1 cellular context compared by ENCODE assay signal in the genomic region with DNA sequence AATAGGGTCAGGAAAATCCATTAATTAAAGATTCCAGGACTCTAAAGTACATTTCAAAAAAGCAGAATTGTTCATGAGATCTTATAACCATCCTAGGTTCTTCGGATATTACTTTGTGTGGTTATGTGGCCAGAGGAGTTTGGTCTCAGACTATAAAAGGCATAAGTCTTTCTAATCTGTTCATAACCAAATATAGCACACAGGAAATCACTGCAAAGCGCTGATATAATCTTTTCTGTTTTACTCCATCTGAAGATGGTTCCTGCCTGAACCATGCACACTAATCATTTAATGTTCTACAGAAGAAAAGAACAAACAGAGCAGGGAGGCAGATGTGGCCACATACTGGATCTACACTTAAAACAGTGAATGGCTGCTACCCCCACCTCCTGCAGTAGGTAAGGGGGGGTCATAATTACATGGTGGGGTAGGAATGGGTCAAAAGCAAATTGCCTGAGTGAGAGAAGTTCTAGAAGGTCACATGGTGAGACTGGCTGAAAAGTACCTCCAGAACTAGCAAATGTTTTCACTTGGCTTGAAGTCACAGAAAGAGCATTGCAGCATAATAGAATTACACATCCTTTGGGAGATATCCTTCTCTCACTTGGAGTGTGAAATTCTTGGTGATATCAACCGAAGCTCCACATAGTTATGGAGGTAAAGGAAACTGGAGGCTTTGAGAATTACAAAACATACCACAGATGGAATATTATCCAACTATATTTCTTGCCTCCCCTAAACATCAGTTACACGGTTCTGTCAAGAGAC.
TF ChIP-seq lines count a peak whose summit lies in the region.

No MANE protein-coding gene starts in this region.

TF ChIP-seq in GM12878, 131 proteins besides CTCF, POLR2A, EP300 and RAD21 (continued from another document):
- TF ChIP-seq, protein P1, sequence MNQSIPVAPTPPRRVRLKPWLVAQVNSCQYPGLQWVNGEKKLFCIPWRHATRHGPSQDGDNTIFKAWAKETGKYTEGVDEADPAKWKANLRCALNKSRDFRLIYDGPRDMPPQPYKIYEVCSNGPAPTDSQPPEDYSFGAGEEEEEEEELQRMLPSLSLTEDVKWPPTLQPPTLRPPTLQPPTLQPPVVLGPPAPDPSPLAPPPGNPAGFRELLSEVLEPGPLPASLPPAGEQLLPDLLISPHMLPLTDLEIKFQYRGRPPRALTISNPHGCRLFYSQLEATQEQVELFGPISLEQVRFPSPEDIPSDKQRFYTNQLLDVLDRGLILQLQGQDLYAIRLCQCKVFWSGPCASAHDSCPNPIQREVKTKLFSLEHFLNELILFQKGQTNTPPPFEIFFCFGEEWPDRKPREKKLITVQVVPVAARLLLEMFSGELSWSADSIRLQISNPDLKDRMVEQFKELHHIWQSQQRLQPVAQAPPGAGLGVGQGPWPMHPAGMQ (IDR thresholded peaks at IDR 0.05; ENCODE audit: borderline replicate concordance): no peak
- TF ChIP-seq ZNF384 (IDR thresholded peaks at IDR 0.05; ENCODE audit: borderline replicate concordance, low read depth, low read length) (no peak), SPI1 (IDR thresholded peaks at IDR 0.05; ENCODE audit: borderline replicate concordance, insufficient read depth, low read depth, low read length) (no peak; the same call in 1 of the 2 replicates), TCF12 (IDR thresholded peaks at IDR 0.05; ENCODE audit: low read depth, low read length) (no peak), RFX5 (IDR thresholded peaks at IDR 0.05; ENCODE audit: low read depth, low read length) (no peak), YBX1 (IDR thresholded peaks at IDR 0.05) (no peak), SMARCA5 (IDR thresholded peaks at IDR 0.05) (no peak), NR2F1 (conservative IDR thresholded peaks at IDR 0.05) (no peak), RB1 (IDR thresholded peaks at IDR 0.05; ENCODE audit: borderline replicate concordance) (no peak), MYC (IDR thresholded peaks at IDR 0.05; ENCODE audit: insufficient read depth, insufficient read length, insufficient replicate concordance, low read length, severe bottlenecking) (no peak), TARDBP (IDR thresholded peaks at IDR 0.05; ENCODE audit: borderline replicate concordance) (no peak), FOXK2 (IDR thresholded peaks at IDR 0.05) (no peak), JUNB (IDR thresholded peaks at IDR 0.05) (peak; percentile 82), ZNF217 (IDR thresholded peaks at IDR 0.05) (no peak), MEF2A (IDR thresholded peaks at IDR 0.05; ENCODE audit: insufficient read depth, low read depth, low read length) (peak; percentile 95), POLR2AphosphoS5 (IDR thresholded peaks at IDR 0.05; ENCODE audit: low read length) (no peak), BACH1 (IDR thresholded peaks at IDR 0.05; ENCODE audit: borderline replicate concordance) (no peak), NRF1 (conservative IDR thresholded peaks at IDR 0.05; ENCODE audit: low read depth, low read length) (no peak), ESRRA (IDR thresholded peaks at IDR 0.05; ENCODE audit: low read length) (no peak), IKZF1 (conservative IDR thresholded peaks at IDR 0.05) (no peak), SRF (IDR thresholded peaks at IDR 0.05; ENCODE audit: low read depth in 2 of 2, low read length in 2 of 2) (peak in 1 of 2 experiments; percentile 92; a peak in 2 of 4 replicates), LARP7 (IDR thresholded peaks at IDR 0.05) (no peak), SMAD1 (IDR thresholded peaks at IDR 0.05; ENCODE audit: low read depth, partially characterized antibody) (no peak), KAT2A (conservative IDR thresholded peaks at IDR 0.05; ENCODE audit: control insufficient read depth, low read depth, low read length) (no peak)
- TF ChIP-seq, protein P2, sequence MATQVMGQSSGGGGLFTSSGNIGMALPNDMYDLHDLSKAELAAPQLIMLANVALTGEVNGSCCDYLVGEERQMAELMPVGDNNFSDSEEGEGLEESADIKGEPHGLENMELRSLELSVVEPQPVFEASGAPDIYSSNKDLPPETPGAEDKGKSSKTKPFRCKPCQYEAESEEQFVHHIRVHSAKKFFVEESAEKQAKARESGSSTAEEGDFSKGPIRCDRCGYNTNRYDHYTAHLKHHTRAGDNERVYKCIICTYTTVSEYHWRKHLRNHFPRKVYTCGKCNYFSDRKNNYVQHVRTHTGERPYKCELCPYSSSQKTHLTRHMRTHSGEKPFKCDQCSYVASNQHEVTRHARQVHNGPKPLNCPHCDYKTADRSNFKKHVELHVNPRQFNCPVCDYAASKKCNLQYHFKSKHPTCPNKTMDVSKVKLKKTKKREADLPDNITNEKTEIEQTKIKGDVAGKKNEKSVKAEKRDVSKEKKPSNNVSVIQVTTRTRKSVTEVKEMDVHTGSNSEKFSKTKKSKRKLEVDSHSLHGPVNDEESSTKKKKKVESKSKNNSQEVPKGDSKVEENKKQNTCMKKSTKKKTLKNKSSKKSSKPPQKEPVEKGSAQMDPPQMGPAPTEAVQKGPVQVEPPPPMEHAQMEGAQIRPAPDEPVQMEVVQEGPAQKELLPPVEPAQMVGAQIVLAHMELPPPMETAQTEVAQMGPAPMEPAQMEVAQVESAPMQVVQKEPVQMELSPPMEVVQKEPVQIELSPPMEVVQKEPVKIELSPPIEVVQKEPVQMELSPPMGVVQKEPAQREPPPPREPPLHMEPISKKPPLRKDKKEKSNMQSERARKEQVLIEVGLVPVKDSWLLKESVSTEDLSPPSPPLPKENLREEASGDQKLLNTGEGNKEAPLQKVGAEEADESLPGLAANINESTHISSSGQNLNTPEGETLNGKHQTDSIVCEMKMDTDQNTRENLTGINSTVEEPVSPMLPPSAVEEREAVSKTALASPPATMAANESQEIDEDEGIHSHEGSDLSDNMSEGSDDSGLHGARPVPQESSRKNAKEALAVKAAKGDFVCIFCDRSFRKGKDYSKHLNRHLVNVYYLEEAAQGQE (IDR thresholded peaks at IDR 0.05; ENCODE audit: low read depth, low read length): no peak
- TF ChIP-seq, protein P3, sequence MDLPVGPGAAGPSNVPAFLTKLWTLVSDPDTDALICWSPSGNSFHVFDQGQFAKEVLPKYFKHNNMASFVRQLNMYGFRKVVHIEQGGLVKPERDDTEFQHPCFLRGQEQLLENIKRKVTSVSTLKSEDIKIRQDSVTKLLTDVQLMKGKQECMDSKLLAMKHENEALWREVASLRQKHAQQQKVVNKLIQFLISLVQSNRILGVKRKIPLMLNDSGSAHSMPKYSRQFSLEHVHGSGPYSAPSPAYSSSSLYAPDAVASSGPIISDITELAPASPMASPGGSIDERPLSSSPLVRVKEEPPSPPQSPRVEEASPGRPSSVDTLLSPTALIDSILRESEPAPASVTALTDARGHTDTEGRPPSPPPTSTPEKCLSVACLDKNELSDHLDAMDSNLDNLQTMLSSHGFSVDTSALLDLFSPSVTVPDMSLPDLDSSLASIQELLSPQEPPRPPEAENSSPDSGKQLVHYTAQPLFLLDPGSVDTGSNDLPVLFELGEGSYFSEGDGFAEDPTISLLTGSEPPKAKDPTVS (IDR thresholded peaks at IDR 0.05; ENCODE audit: low read depth, low read length): no peak
- TF ChIP-seq, protein P4, sequence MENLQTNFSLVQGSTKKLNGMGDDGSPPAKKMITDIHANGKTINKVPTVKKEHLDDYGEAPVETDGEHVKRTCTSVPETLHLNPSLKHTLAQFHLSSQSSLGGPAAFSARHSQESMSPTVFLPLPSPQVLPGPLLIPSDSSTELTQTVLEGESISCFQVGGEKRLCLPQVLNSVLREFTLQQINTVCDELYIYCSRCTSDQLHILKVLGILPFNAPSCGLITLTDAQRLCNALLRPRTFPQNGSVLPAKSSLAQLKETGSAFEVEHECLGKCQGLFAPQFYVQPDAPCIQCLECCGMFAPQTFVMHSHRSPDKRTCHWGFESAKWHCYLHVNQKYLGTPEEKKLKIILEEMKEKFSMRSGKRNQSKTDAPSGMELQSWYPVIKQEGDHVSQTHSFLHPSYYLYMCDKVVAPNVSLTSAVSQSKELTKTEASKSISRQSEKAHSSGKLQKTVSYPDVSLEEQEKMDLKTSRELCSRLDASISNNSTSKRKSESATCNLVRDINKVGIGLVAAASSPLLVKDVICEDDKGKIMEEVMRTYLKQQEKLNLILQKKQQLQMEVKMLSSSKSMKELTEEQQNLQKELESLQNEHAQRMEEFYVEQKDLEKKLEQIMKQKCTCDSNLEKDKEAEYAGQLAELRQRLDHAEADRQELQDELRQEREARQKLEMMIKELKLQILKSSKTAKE (IDR thresholded peaks at IDR 0.05; ENCODE audit: low read depth, poor library complexity, severe bottlenecking): no peak
